In genomic region chr1:174989540-174990181, GRCh38 we compare ENCODE assay signal across 11 cellular contexts. TPM values are rescaled to one million over a fixed set of nuclear protein-coding genes. Genes with fewer than 3 reads are reported as not detected.
DNase-seq lines count a peak whose midpoint lies in the region; ATAC-seq and TF ChIP-seq lines count a peak whose summit lies in the region.
"Had no signal": no experiment of that assay in that cellular context is flagged by ENCODE, and none has a peak within 500 bp of the region (broad histone marks: within the 10 kb centered on the region; RNA-seq: fewer than 3 reads in every experiment).

No MANE protein-coding gene starts in this region.

- no peak for TF ChIP-seq POLR2A in body of pancreas (IDR thresholded peaks at IDR 0.05)
- no peak for TF ChIP-seq POLR2A in vagina (IDR thresholded peaks at IDR 0.05)

- H3K4me3 ChIP-seq in body of pancreas (no peak overlapping the region), muscle layer of colon (ENCODE audit: low read depth in 1 of 2, low read length in 2 of 2) (no peak overlapping the region), vagina (peak overlapping the region in 1 of 2 donors; percentile 51)

- no peak overlapping the region for H3K9ac ChIP-seq in muscle layer of colon (ENCODE audit: low read length)

- H3K4me3 Mint-ChIP-seq in activated naive CD4-positive, alpha-beta T cell treated with anti-CD3 and anti-CD28 coated beads, Interleukin-2, amount 10 ng/mL, durations not matched to agents 7 days and 5 days, result peak overlapping the region; percentile 52
- H3K4me3 Mint-ChIP-seq: nephron progenitor cell had no signal

- peak overlapping the region in 3 of 4 donors; percentile 70 to 73 (median 70) for H3K27ac ChIP-seq in body of pancreas
- peak overlapping the region; percentile 59 for H3K27ac ChIP-seq in muscle layer of colon (ENCODE audit: low read depth, low read length)
- H3K27ac ChIP-seq in vagina, result peak overlapping the region; percentile 88

- CTCF ChIA-PET in activated naive CD4-positive, alpha-beta T cell treated with anti-CD3 and anti-CD28 coated beads, Interleukin-2, amount 10 ng/mL, durations not matched to agents 7 days and 5 days (lab: Charles Lee), result interaction anchor here (0.8 to 1.0 kb wide), 5 partner anchors 9 to 219 kb away, joined by 3 to 4 read pairs (median 3); no protein-coding TSS in a partner anchor

- peaks cover 0 to 2% of the 10 kb centered on the region in 2 donors for H3K36me3 ChIP-seq in body of pancreas (replicated peaks in 1 of 2; ENCODE audit: insufficient read depth in 1 of 2, low read depth in 2 of 2)
- H3K36me3 ChIP-seq in muscle layer of colon (ENCODE audit: insufficient read depth, low read length), result no peaks in the 10 kb centered on the region
- H3K36me3 ChIP-seq in vagina, result no peaks in the 10 kb centered on the region

- DNase-seq in activated naive CD4-positive, alpha-beta T cell treated with anti-CD3 and anti-CD28 coated beads, Interleukin-2, amount 10 ng/mL, durations not matched to agents 7 days and 5 days, result no peak
- no peak for DNase-seq in activated naive CD4-positive, alpha-beta T cell treated with Interleukin-2 at 50 U/mL for 16 hours
- DNase-seq in body of pancreas (no peak), vagina (ENCODE audit: extremely low spot score in 2 of 2) (no peak), RPMI8226 (no peak)
- DNase-seq: nephron progenitor cell; NK-92 treated with Interleukin-12 subunit alpha and Interleukin-12 subunit beta, amount 100 ng/mL, for 24 hours; stimulated activated CD8-positive, alpha-beta memory T cell treated with anti-CD3 and anti-CD28 coated beads, Interleukin-4, amount 100 ng/mL, for 48 hours had no signal

- WGBS in body of pancreas, 2 donors, result 61 to 75% methylated on average over 5 of the region's 5 CpGs

- H3K27me3 ChIP-seq in body of pancreas, result no peaks in the 10 kb centered on the region
- no peaks in the 10 kb centered on the region for H3K27me3 ChIP-seq in muscle layer of colon (ENCODE audit: control insufficient read depth in 1 of 2, insufficient read depth in 2 of 2, low read length in 2 of 2)
- no peaks in the 10 kb centered on the region for H3K27me3 ChIP-seq in vagina

- peaks cover 33% of the 10 kb centered on the region for H3K4me1 Mint-ChIP-seq in activated naive CD4-positive, alpha-beta T cell treated with anti-CD3 and anti-CD28 coated beads, Interleukin-2, amount 10 ng/mL, durations not matched to agents 7 days and 5 days
- H3K4me1 Mint-ChIP-seq: nephron progenitor cell had no signal

- H3K27me3 Mint-ChIP-seq in activated naive CD4-positive, alpha-beta T cell treated with anti-CD3 and anti-CD28 coated beads, Interleukin-2, amount 10 ng/mL, durations not matched to agents 7 days and 5 days, result no peaks in the 10 kb centered on the region

- intact Hi-C loops in body of pancreas (cut with DNase I) (loop anchor here (10.0 kb wide), 1 partner anchor 215 kb away; no protein-coding TSS in a partner anchor), vagina (cut with DNase I) (loop anchor here (10.0 kb wide), 1 partner anchor 225 kb away; no protein-coding TSS in a partner anchor)

- H3K9me3 ChIP-seq in body of pancreas (no peaks in the 10 kb centered on the region), muscle layer of colon (ENCODE audit: low read length) (no peaks in the 10 kb centered on the region), vagina (no peaks in the 10 kb centered on the region)

- H3K9me3 Mint-ChIP-seq in activated naive CD4-positive, alpha-beta T cell treated with anti-CD3 and anti-CD28 coated beads, Interleukin-2, amount 10 ng/mL, durations not matched to agents 7 days and 5 days, result no peaks in the 10 kb centered on the region
- H3K9me3 Mint-ChIP-seq: nephron progenitor cell had no signal

- H3K36me3 Mint-ChIP-seq in activated naive CD4-positive, alpha-beta T cell treated with anti-CD3 and anti-CD28 coated beads, Interleukin-2, amount 10 ng/mL, durations not matched to agents 7 days and 5 days, result peaks cover 42% of the 10 kb centered on the region

- TF ChIP-seq CTCF in body of pancreas (IDR thresholded peaks at IDR 0.05) (no peak), vagina (IDR thresholded peaks at IDR 0.05) (no peak)

- peak overlapping the region; percentile 75 for H3K27ac Mint-ChIP-seq in activated naive CD4-positive, alpha-beta T cell treated with anti-CD3 and anti-CD28 coated beads, Interleukin-2, amount 10 ng/mL, durations not matched to agents 7 days and 5 days
- H3K27ac Mint-ChIP-seq: nephron progenitor cell had no signal

- ATAC-seq in body of pancreas, result no peak
- ATAC-seq in GM21786 (IDR thresholded peaks at IDR 0.05; ENCODE audit: unreplicated experiment), result no peak
- no peak for ATAC-seq in GM19397 (IDR thresholded peaks at IDR 0.05; ENCODE audit: unreplicated experiment)

- H3K4me1 ChIP-seq in body of pancreas, result peaks cover 14% of the 10 kb centered on the region
- peaks cover 9% of the 10 kb centered on the region for H3K4me1 ChIP-seq in muscle layer of colon (ENCODE audit: insufficient read depth, low read length)
- peaks cover 16% of the 10 kb centered on the region for H3K4me1 ChIP-seq in vagina

RNA-seq across cellular contexts. Expression of gene CACYBP, which starts 10.1 kb away (rescaled TPM):
- total RNA-seq in body of pancreas, result 10 to 100 TPM; 43.5 to 86.9 TPM
- 60.9 TPM for total RNA-seq in vagina

RNA-seq across cellular contexts. Expression of gene MRPS14, which starts 33.6 kb away (rescaled TPM):
- total RNA-seq in body of pancreas (10 to 100 TPM; 10.9 to 15.6 TPM), vagina (14.7 TPM)
